In genomic region chr1:6704746-6705145, GRCh38 we compare ENCODE assay signal across 16 cellular contexts.
"Had no signal": no experiment of that assay in that cellular context is flagged by ENCODE, and none has a peak within 500 bp of the region (broad histone marks: within the 10 kb centered on the region; RNA-seq: fewer than 3 reads in every experiment).

No MANE protein-coding gene starts in this region.

- H3K36me3 Mint-ChIP-seq: activated naive CD8-positive, alpha-beta T cell treated with anti-CD3 and anti-CD28 coated beads, Interleukin-2, amount 10 ng/mL, durations not matched to agents 7 days and 5 days; neural progenitor cell; WTC11 had no signal

- H3K9me3 Mint-ChIP-seq: activated naive CD8-positive, alpha-beta T cell treated with anti-CD3 and anti-CD28 coated beads, Interleukin-2, amount 10 ng/mL, durations not matched to agents 7 days and 5 days; activated T-cell treated with anti-CD3 and anti-CD28 coated beads, Interleukin-2, amount 50 U/mL, for 72 hours; neural progenitor cell; stimulated activated naive CD8-positive, alpha-beta T cell treated with anti-CD3 and anti-CD28 coated beads, Interleukin-15, Interleukin-2, amounts not matched to agents 100 ng/mL and 50 ng/mL, for 24 hours; WTC11 had no signal

- DNase-seq: activated CD4-positive, alpha-beta T cell treated with anti-CD3 and anti-CD28 coated beads, Interleukin-2, amount 50 U/mL, for 48 hours; activated naive CD4-positive, alpha-beta T cell treated with Interleukin-2 at 50 U/mL for 16 hours; activated naive CD8-positive, alpha-beta T cell treated with anti-CD3 and anti-CD28 coated beads, Interleukin-2, amount 10 ng/mL, durations not matched to agents 7 days and 5 days; activated T-cell treated with anti-CD3 and anti-CD28 coated beads, Interleukin-2, amount 50 U/mL, for 72 hours; amniotic stem cell; head of caudate nucleus; left ventricle myocardium superior; mammary epithelial cell; stimulated activated CD4-positive, alpha-beta T cell treated with anti-CD3 and anti-CD28 coated beads, Interleukin-1b, Interleukin-23, amount 100 ng/mL, for 48 hours; T1000; tibial artery had no signal

- H3K4me3 Mint-ChIP-seq: activated naive CD8-positive, alpha-beta T cell treated with anti-CD3 and anti-CD28 coated beads, Interleukin-2, amount 10 ng/mL, durations not matched to agents 7 days and 5 days; activated T-cell treated with anti-CD3 and anti-CD28 coated beads, Interleukin-2, amount 50 U/mL, for 72 hours; neural progenitor cell; stimulated activated naive CD8-positive, alpha-beta T cell treated with anti-CD3 and anti-CD28 coated beads, Interleukin-15, Interleukin-2, amounts not matched to agents 100 ng/mL and 50 ng/mL, for 24 hours; WTC11 had no signal

- ATAC-seq: activated T-cell treated with anti-CD3 and anti-CD28 coated beads, Interleukin-2, amount 50 U/mL, for 72 hours; gastroesophageal sphincter; left ventricle myocardium superior; WTC11 had no signal

- H3K27ac Mint-ChIP-seq: activated naive CD8-positive, alpha-beta T cell treated with anti-CD3 and anti-CD28 coated beads, Interleukin-2, amount 10 ng/mL, durations not matched to agents 7 days and 5 days; activated T-cell treated with anti-CD3 and anti-CD28 coated beads, Interleukin-2, amount 50 U/mL, for 72 hours; neural progenitor cell; progenitor cell of endocrine pancreas; stimulated activated naive CD8-positive, alpha-beta T cell treated with anti-CD3 and anti-CD28 coated beads, Interleukin-15, Interleukin-2, amounts not matched to agents 100 ng/mL and 50 ng/mL, for 24 hours; WTC11 had no signal
